In the genomic region with DNA sequence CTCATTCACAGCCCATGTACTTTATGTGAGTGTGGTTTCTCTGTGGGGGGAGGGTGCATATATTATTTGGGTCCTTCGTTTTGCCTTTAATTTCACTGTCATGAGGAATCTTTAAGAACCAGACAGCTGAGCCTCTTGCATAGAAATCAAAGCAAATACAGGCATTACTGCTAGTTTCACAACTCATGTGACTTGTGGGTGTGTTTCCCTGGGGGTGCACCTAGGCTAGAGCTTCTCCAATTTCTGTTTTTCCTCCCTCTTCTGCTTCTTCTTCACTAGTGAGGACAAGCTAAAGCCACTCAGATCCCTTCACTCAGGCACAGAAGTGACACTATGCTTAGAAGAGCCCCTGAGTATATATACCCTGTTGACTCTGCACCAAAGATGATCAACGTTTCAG, we compare ENCODE assay signal across 28 cellular contexts.
"Had no signal": no experiment of that assay in that cellular context is flagged by ENCODE, and none has a peak within 500 bp of the region (broad histone marks: within the 10 kb centered on the region; RNA-seq: fewer than 3 reads in every experiment).

No MANE protein-coding gene starts in this region.

- H3K4me1 ChIP-seq: ascending aorta, body of pancreas had no signal

- H3K27me3 ChIP-seq: ascending aorta, body of pancreas had no signal

- FAIRE-seq: bronchial epithelial cell had no signal

- H3K4me3 Mint-ChIP-seq: activated CD8-positive, alpha-beta T cell treated with anti-CD3 and anti-CD28 coated beads for 36 hours; activated naive CD4-positive, alpha-beta T cell treated with anti-CD3 and anti-CD28 coated beads, Interleukin-2, amount 50 U/mL, for 24 hours; activated T-cell treated with anti-CD3 and anti-CD28 coated beads, Interleukin-2, amount 50 U/mL, for 24 hours; activated T-helper 1 cell treated with anti-CD3 and anti-CD28 coated beads, Interleukin-12 subunit alpha, Interleukin-12 subunit beta, Interleukin-2, Interleukin-4 antibody, amounts not matched to agents 30 ng/mL and 10 ng/mL and 1 ng/mL, durations not matched to agents 14 hours and 24 hours and 36 hours; T-cell had no signal

- H3K36me3 Mint-ChIP-seq: activated naive CD4-positive, alpha-beta T cell treated with anti-CD3 and anti-CD28 coated beads, Interleukin-2, amount 50 U/mL, for 24 hours; T-cell had no signal

- H3K27ac Mint-ChIP-seq: activated CD8-positive, alpha-beta T cell treated with anti-CD3 and anti-CD28 coated beads for 36 hours; activated naive CD4-positive, alpha-beta T cell treated with anti-CD3 and anti-CD28 coated beads, Interleukin-2, amount 50 U/mL, for 24 hours; activated T-cell treated with anti-CD3 and anti-CD28 coated beads, Interleukin-2, amount 50 U/mL, for 24 hours; activated T-helper 1 cell treated with anti-CD3 and anti-CD28 coated beads, Interleukin-12 subunit alpha, Interleukin-12 subunit beta, Interleukin-2, Interleukin-4 antibody, amounts not matched to agents 30 ng/mL and 10 ng/mL and 1 ng/mL, durations not matched to agents 14 hours and 24 hours and 36 hours; T-cell had no signal

- H3K27ac ChIP-seq: ascending aorta, body of pancreas, PC-9, SK-N-MC, VCaP had no signal

- ATAC-seq: activated CD8-positive, alpha-beta T cell treated with anti-CD3 and anti-CD28 coated beads for 36 hours; body of pancreas; Right ventricle myocardium inferior; T-cell had no signal

- H3K9me3 ChIP-seq: ascending aorta, body of pancreas had no signal

- H3K9me3 Mint-ChIP-seq: activated CD8-positive, alpha-beta T cell treated with anti-CD3 and anti-CD28 coated beads for 36 hours; activated naive CD4-positive, alpha-beta T cell treated with anti-CD3 and anti-CD28 coated beads, Interleukin-2, amount 50 U/mL, for 24 hours; activated T-cell treated with anti-CD3 and anti-CD28 coated beads, Interleukin-2, amount 50 U/mL, for 24 hours; activated T-helper 1 cell treated with anti-CD3 and anti-CD28 coated beads, Interleukin-12 subunit alpha, Interleukin-12 subunit beta, Interleukin-2, Interleukin-4 antibody, amounts not matched to agents 30 ng/mL and 10 ng/mL and 1 ng/mL, durations not matched to agents 14 hours and 24 hours and 36 hours; T-cell had no signal

- H2AFZ ChIP-seq: PC-9 had no signal

- DNase-seq: activated CD4-positive, alpha-beta T cell treated with anti-CD3 and anti-CD28 coated beads, Interleukin-2, amount 50 U/mL, for 1 hour; activated CD4-positive, CD25-positive, alpha-beta regulatory T cell; activated CD8-positive, alpha-beta T cell treated with anti-CD3 and anti-CD28 coated beads for 36 hours; activated effector memory CD4-positive, alpha-beta T cell treated with Interleukin-2 at 50 U/mL for 16 hours; activated naive CD4-positive, alpha-beta T cell; activated T-cell treated with anti-CD3 and anti-CD28 coated beads, Interleukin-2, amount 50 U/mL, for 24 hours; body of pancreas; central memory CD4-positive, alpha-beta T cell; MV-4-11; NCI-H1092 treated with DMSO at 0.1 percent for 48 hours; NCI-H1436; NCI-H1694 treated with DMSO at 0.1 percent for 48 hours; NCI-H2029 treated with DMSO at 0.1 percent for 48 hours; NCI-H345; NCI-H510A; NCI-H526 treated with DMSO at 0.1 percent for 48 hours; NK-92 treated with Interleukin-12 subunit alpha and Interleukin-12 subunit beta, amount 100 ng/mL, for 24 hours; PC-9; T-cell; T-helper 2 cell; T1000 had no signal

- H3K4me3 ChIP-seq: ascending aorta, body of pancreas, PC-9, SK-N-MC had no signal

- H3K36me3 ChIP-seq: ascending aorta had no signal

- H3K4me2 ChIP-seq: PC-9 had no signal
